Comparison of ENCODE assay signal across 13 cellular contexts in genomic region chr20:33948480-33948879, GRCh38. TPM values are rescaled to one million over a fixed set of nuclear protein-coding genes. Genes with fewer than 3 reads are reported as not detected.
DNase-seq lines count a peak whose midpoint lies in the region; ATAC-seq, FAIRE-seq and TF ChIP-seq lines count a peak whose summit lies in the region.
"Had no signal": no experiment of that assay in that cellular context is flagged by ENCODE, and none has a peak within 500 bp of the region (broad histone marks: within the 10 kb centered on the region; RNA-seq: fewer than 3 reads in every experiment).

No MANE protein-coding gene starts in this region.

- H3K79me2 ChIP-seq in OCI-LY3 (ENCODE audit: low read length) = no peaks in the 10 kb centered on the region
- no peaks in the 10 kb centered on the region for H3K79me2 ChIP-seq in GM12878 (ENCODE audit: control insufficient read depth, insufficient read depth, low read length)
- H3K79me2 ChIP-seq in mammary epithelial cell (ENCODE audit: insufficient read depth, low read length) = no peaks in the 10 kb centered on the region

- H3K4me3 ChIP-seq in GM12865 (ENCODE audit: low read depth, low read length) = no peak overlapping the region
- H3K4me3 ChIP-seq in OCI-LY3 (ENCODE audit: low read length) = no peak overlapping the region
- H3K4me3 ChIP-seq in GM12878 = no peak overlapping the region
- H3K4me3 ChIP-seq in mammary epithelial cell (replicated peaks in 1 of 3; ENCODE audit: insufficient read depth in 1 of 3, low read depth in 2 of 3, low read length in 3 of 3) = no peak overlapping the region
- H3K4me3 ChIP-seq: A549, GM23338, K562 had no signal

- dilution Hi-C loops in mammary epithelial cell (cut with HindIII; ENCODE audit: low sequenced_read_pairs) = loop anchor here (5.0 kb wide), 1 partner anchor 81 kb away; no protein-coding TSS in a partner anchor

- H3K4me1 ChIP-seq in OCI-LY3 (ENCODE audit: low read length) = peaks cover 12% of the 10 kb centered on the region
- H3K4me1 ChIP-seq in GM12878 (ENCODE audit: control insufficient read depth, insufficient read depth, low read length) = no peaks in the 10 kb centered on the region
- no peaks in the 10 kb centered on the region for H3K4me1 ChIP-seq in mammary epithelial cell (ENCODE audit: insufficient read depth, low read length)
- H3K4me1 ChIP-seq: A549, Caco-2 had no signal

- POLR2A ChIA-PET in GM12878 (lab: Charles Lee) = no interaction called here

- TF ChIP-seq CTCF in GM12865 (IDR thresholded peaks at IDR 0.05; ENCODE audit: insufficient read depth, low read depth, low read length, missing control alignments) (no peak), OCI-LY3 (IDR thresholded peaks at IDR 0.05; ENCODE audit: low read depth, low read length) (no peak), GM12878 (IDR thresholded peaks at IDR 0.05 in 2 of 3, conservative IDR thresholded peaks at IDR 0.05 in 1 of 3; ENCODE audit: control insufficient read depth in 2 of 3, extremely low read depth in 1 of 3, insufficient read depth in 1 of 3, low read depth in 3 of 3, low read length in 3 of 3) (no peak), mammary epithelial cell (conservative IDR thresholded peaks at IDR 0.05 in 1 of 2, IDR thresholded peaks at IDR 0.05 in 1 of 2; ENCODE audit: extremely low read depth in 1 of 2, insufficient read depth in 1 of 2, low read depth in 1 of 2, low read length in 2 of 2) (no peak)

- H3K9me3 ChIP-seq in OCI-LY3 (ENCODE audit: insufficient read depth, low read length) = peaks cover 22% of the 10 kb centered on the region
- H3K9me3 ChIP-seq in GM12878 (replicated peaks; ENCODE audit: control insufficient read depth, insufficient read depth, low read length) = peaks cover 17% of the 10 kb centered on the region
- peaks cover 14% of the 10 kb centered on the region for H3K9me3 ChIP-seq in mammary epithelial cell (replicated peaks; ENCODE audit: insufficient read depth, low read length)

- WGBS in GM12878 (ENCODE audit: insufficient coverage, insufficient replicate concordance, low lambda C conversion rate, missing lambda C conversion rate) = 17% methylated on average over 2 of the region's 2 CpGs
- 69% methylated on average over 2 of the region's 2 CpGs for WGBS in mammary epithelial cell (ENCODE audit: low coverage, missing lambda C conversion rate)

- H3K4me2 ChIP-seq in OCI-LY3 (ENCODE audit: low read length) (no peak overlapping the region), GM12878 (ENCODE audit: control insufficient read depth, insufficient read depth) (no peak overlapping the region), mammary epithelial cell (ENCODE audit: insufficient read depth, low read depth, low read length) (no peak overlapping the region)
- H3K4me2 ChIP-seq: A549, GM23338 had no signal

- H3K36me3 ChIP-seq in OCI-LY3 (replicated peaks; ENCODE audit: low read depth, low read length) (peaks cover 19% of the 10 kb centered on the region), GM12878 (ENCODE audit: control insufficient read depth in 2 of 2, insufficient read depth in 2 of 2, low read length in 1 of 2) (no peaks in the 10 kb centered on the region), mammary epithelial cell (ENCODE audit: insufficient read depth, low read length) (no peaks in the 10 kb centered on the region)

- SMC1A ChIA-PET in GM12878 (lab: Charles Lee; ENCODE audit: uncharacterized antibody, unreplicated experiment) = no interaction called here

- FAIRE-seq in GM12878 (lab: Jason Lieb, UNC) = no peak
- FAIRE-seq: A549 had no signal

- DNase-seq in GM12865 (ENCODE audit: low read depth) (peak; percentile 48), KBM-7 (peak; percentile 22), GM12878 (ENCODE audit: low read depth, low spot score) (no peak), mammary epithelial cell (no peak)
- DNase-seq in activated CD8-positive, alpha-beta memory T cell treated with anti-CD3 and anti-CD28 coated beads for 24 hours = no peak
- DNase-seq: CD8-positive, alpha-beta T cell; DMS79 had no signal

- TF ChIP-seq POLR2A in GM12878 (IDR thresholded peaks at IDR 0.05; ENCODE audit: low read depth, low read length) = no peak

- H3K27ac ChIP-seq in OCI-LY3 (ENCODE audit: low read length) (peak overlapping the region; percentile 23; the same call in 1 of the 2 replicates), GM12878 (ENCODE audit: control insufficient read depth, insufficient read depth) (no peak overlapping the region), mammary epithelial cell (ENCODE audit: insufficient read depth, low read depth, low read length) (no peak overlapping the region)
- H3K27ac ChIP-seq: A549 had no signal

- no peak for TF ChIP-seq RAD21 in GM12878 (IDR thresholded peaks at IDR 0.05; ENCODE audit: insufficient read depth, low read depth, low read length)

- in situ Hi-C loops in KBM-7 (cut with MboI; ENCODE audit: low pct_unique_long_range_greater_than_20kb, low sequenced_read_pairs) = no loop called here
- in situ Hi-C loops in GM12878 (cut with MboI) = no loop called here
- in situ Hi-C loops in mammary epithelial cell (cut with MboI; ENCODE audit: low sequenced_read_pairs in 2 of 2) = no loop called here

- H4K20me1 ChIP-seq in OCI-LY3 (ENCODE audit: insufficient read depth, low read length) (no peaks in the 10 kb centered on the region), GM12878 (ENCODE audit: control insufficient read depth, insufficient read depth) (no peaks in the 10 kb centered on the region), mammary epithelial cell (ENCODE audit: insufficient read depth, low read length) (no peaks in the 10 kb centered on the region)

- CTCF ChIA-PET in GM12878 (lab: Yijun Ruan, JAX) (interaction anchor here (1.1 kb wide), 1 partner anchor 120 kb away, joined by 3 read pairs; no protein-coding TSS in a partner anchor), mammary epithelial cell (lab: Charles Lee; ENCODE audit: low non-redundant PET) (interaction anchor here (0.7 kb wide), 1 partner anchor 10 kb away, joined by 6 read pairs; no protein-coding TSS in a partner anchor)

- RAD21 ChIA-PET in GM12878 (lab: Charles Lee; ENCODE audit: unreplicated experiment) = no interaction called here

- no peak; the same call in 2 of the 3 replicates for ATAC-seq in GM12878
- ATAC-seq in GM19324 (IDR thresholded peaks at IDR 0.05; ENCODE audit: low FRiP score, unreplicated experiment) = no peak

- H3K27me3 ChIP-seq in OCI-LY3 (ENCODE audit: low read depth, low read length) (no peaks in the 10 kb centered on the region), GM12878 (replicated peaks in 1 of 2; ENCODE audit: control insufficient read depth in 2 of 2, insufficient read depth in 2 of 2, low read length in 1 of 2) (no peaks in the 10 kb centered on the region), mammary epithelial cell (ENCODE audit: insufficient read depth, low read length) (no peaks in the 10 kb centered on the region)

- H3K9ac ChIP-seq in OCI-LY3 (ENCODE audit: low read length) = no peak overlapping the region
- H3K9ac ChIP-seq in GM12878 (ENCODE audit: control insufficient read depth, insufficient read depth, low read length) = no peak overlapping the region
- H3K9ac ChIP-seq in mammary epithelial cell (ENCODE audit: insufficient read depth, low read length) = no peak overlapping the region

- intact Hi-C loops in GM12878 (cut with micrococcal nuclease; ENCODE audit: unreplicated experiment) (no loop called here), mammary epithelial cell (cut with micrococcal nuclease) (loop anchor here (5.0 kb wide), 1 partner anchor 44 kb away; the partner anchor contains the start of gene RALY)

- BruUV-seq in GM12878 (replicated peaks; lab: Mats Ljungman, UMichigan) (no TSS peak), mammary epithelial cell (replicated peaks; lab: Mats Ljungman, UMichigan) (no TSS peak)

- H2AFZ ChIP-seq in OCI-LY3 (ENCODE audit: low read depth, low read length) (no peak overlapping the region), GM12878 (ENCODE audit: control insufficient read depth, low read depth, low read length) (no peak overlapping the region), mammary epithelial cell (ENCODE audit: low read depth, low read length) (no peak overlapping the region)
- H2AFZ ChIP-seq: GM23338 had no signal

- no peak for TF ChIP-seq EP300 in GM12878 (IDR thresholded peaks at IDR 0.05; ENCODE audit: borderline replicate concordance in 1 of 2, control insufficient read depth in 1 of 2, low read depth in 2 of 2, low read length in 2 of 2)

TF ChIP-seq in GM12878, 131 proteins besides CTCF, POLR2A, EP300 and RAD21:
- TF ChIP-seq ZNF207 (IDR thresholded peaks at IDR 0.05; ENCODE audit: borderline replicate concordance) = no peak
- peak; percentile 31; the same call in 1 of the 2 replicates for TF ChIP-seq SPI1 (IDR thresholded peaks at IDR 0.05; ENCODE audit: borderline replicate concordance, insufficient read depth, low read depth, low read length)
- TF ChIP-seq JUNB (IDR thresholded peaks at IDR 0.05) = peak; percentile 14; the same call in 1 of the 2 replicates
- no peak for TF ChIP-seq RBBP5 (conservative IDR thresholded peaks at IDR 0.05)
- peak; percentile 84 for TF ChIP-seq YY1 (IDR thresholded peaks at IDR 0.05; ENCODE audit: low read depth, low read length)

RNA-seq across cellular contexts. Expression of gene RALY, which starts 45.2 kb away (rescaled TPM):
- total RNA-seq in GM12878 (2013; cell fraction: nucleolus; rRNA removed) = 51.3 and 66.4 TPM in 2 replicates
- total RNA-seq in GM12878 (2014; rRNA removed) = 85.5 and 96.0 TPM in 2 replicates
- total RNA-seq in GM12878 (2014; rRNA removed; fragmentation: Illumina TruSeq; extraction: Trizol) = 111 and 123 TPM in 2 replicates
- 191 and 192 TPM in 2 replicates for total RNA-seq in GM12878 (2021)
- 45.7 TPM for polyA plus RNA-seq in GM12878 (2011; ENCODE audit: low read depth)
- polyA plus RNA-seq in GM12878 (2011; rRNA removed) = 98.7 and 139 TPM in 2 replicates
- 143 and 235 TPM in 2 replicates for polyA plus RNA-seq in GM12878 (2011; cell fraction: cytosol; rRNA removed)
- 92.8 and 118 TPM in 2 replicates for polyA plus RNA-seq in GM12878 (2011; cell fraction: nucleus; rRNA removed)
- polyA plus RNA-seq in GM12878 (2012) = 116 and 126 TPM in 2 replicates
- polyA plus RNA-seq in GM12878 (2014; fragmentation: Illumina TruSeq; extraction: Trizol) = 45.6 and 135 TPM in 2 replicates
- polyA plus RNA-seq in GM12878 (2014; fragmentation: Nextera tagmentation; extraction: Ambion mirVana) = 1 to 10 TPM; 1.2 to 6.2 TPM
- polyA plus RNA-seq in GM12878 (2014; rRNA removed) = 246 and 279 TPM in 2 replicates
- polyA plus RNA-seq in GM12878 (2016; fragmentation: Nextera tagmentation; extraction: Ambion mirVana) = 100 to 1,000 TPM; 214 to 234 TPM
- polyA minus RNA-seq in GM12878 (2011; rRNA and poly(A)+ RNA removed) = 73.4 and 128 TPM in 2 replicates
- 48.9 and 55.8 TPM in 2 replicates for polyA minus RNA-seq in GM12878 (2011; cell fraction: cytosol; rRNA and poly(A)+ RNA removed)
- 30.9 and 54.8 TPM in 2 replicates for polyA minus RNA-seq in GM12878 (2011; cell fraction: nucleus; rRNA and poly(A)+ RNA removed)
- 100 to 1,000 TPM in 1 of 2 donors, 10 to 100 TPM in 1; 50.7 to 145 TPM for total RNA-seq in mammary epithelial cell
- polyA plus RNA-seq in mammary epithelial cell = 112 TPM
- 77.2 TPM for polyA minus RNA-seq in mammary epithelial cell

Comparison
In these comparisons a context has a peak if more than half of its experiments do, and no peak if none do; other contexts are left out.
1. DNase-seq: peak in GM12865 (single experiment) and KBM-7 (single experiment); none in GM12878 (single experiment), activated CD8-positive, alpha-beta memory T cell treated with anti-CD3 and anti-CD28 coated beads for 24 hours (single experiment) and mammary epithelial cell (single experiment).